ENCODE assay signal across 21 cellular contexts in genomic region chr7:55540226-55540858, GRCh38. TPM values are rescaled to one million over a fixed set of nuclear protein-coding genes. Genes with fewer than 3 reads are reported as not detected.
DNase-seq lines count a peak whose midpoint lies in the region; ATAC-seq and TF ChIP-seq lines count a peak whose summit lies in the region.
"Had no signal": no experiment of that assay in that cellular context is flagged by ENCODE, and none has a peak within 500 bp of the region (broad histone marks: within the 10 kb centered on the region; RNA-seq: fewer than 3 reads in every experiment).

No MANE protein-coding gene starts in this region.

- no peak overlapping the region for H2BK12ac ChIP-seq in H9 (ENCODE audit: insufficient read length, low read depth, low read length)

- no peak overlapping the region for H4K5ac ChIP-seq in H9 (ENCODE audit: insufficient read length, low read depth, low read length)

- H4K91ac ChIP-seq in H9 (ENCODE audit: insufficient read length, low read depth, low read length): no peak overlapping the region

- no peak overlapping the region for H3K56ac ChIP-seq in H9 (ENCODE audit: insufficient read length, low read depth, low read length)

- H3K4me1 ChIP-seq in H9 (ENCODE audit: insufficient read depth, low read length): peaks cover 9% of the 10 kb centered on the region; the same call in 1 of the 2 replicates
- H3K4me1 ChIP-seq in PC-9 (replicated peaks; ENCODE audit: insufficient read depth): peaks cover 36% of the 10 kb centered on the region
- H3K4me1 ChIP-seq in PC-3 (ENCODE audit: insufficient read depth, low read length): peaks cover 4% of the 10 kb centered on the region

- H2AK5ac ChIP-seq in H9 (ENCODE audit: insufficient read length, low read length): no peak overlapping the region

- H3K27me3 Mint-ChIP-seq in activated CD8-positive, alpha-beta T cell treated with anti-CD3 and anti-CD28 coated beads, Interleukin-2, amount 10 ng/mL, durations not matched to agents 7 days and 5 days (ENCODE audit: low read depth): no peaks in the 10 kb centered on the region
- no peaks in the 10 kb centered on the region for H3K27me3 Mint-ChIP-seq in activated CD8-positive, alpha-beta T cell treated with anti-CD3 and anti-CD28 coated beads for 36 hours
- H3K27me3 Mint-ChIP-seq in H9 (ENCODE audit: low read depth): no peaks in the 10 kb centered on the region
- no peaks in the 10 kb centered on the region for H3K27me3 Mint-ChIP-seq in WTC11 (ENCODE audit: low read depth)
- H3K27me3 Mint-ChIP-seq in mesothelial cell of epicardium (ENCODE audit: low read depth): no peaks in the 10 kb centered on the region

- H3K27me3 ChIP-seq in H9 (ENCODE audit: insufficient read depth, low read length) (no peaks in the 10 kb centered on the region), PC-9 (ENCODE audit: insufficient read depth, low read depth) (no peaks in the 10 kb centered on the region), PC-3 (ENCODE audit: low read length) (no peaks in the 10 kb centered on the region)
- H3K27me3 ChIP-seq: Peyer's patch had no signal

- H2AFZ ChIP-seq in H9 (ENCODE audit: low read length): no peak overlapping the region
- no peak overlapping the region for H2AFZ ChIP-seq in PC-9
- H2AFZ ChIP-seq in PC-3 (ENCODE audit: low read length): no peak overlapping the region
- H2AFZ ChIP-seq: GM23248 had no signal

- H3K18ac ChIP-seq in H9 (ENCODE audit: insufficient read length, low read depth, low read length): no peak overlapping the region

- H3K36me3 Mint-ChIP-seq in activated CD8-positive, alpha-beta T cell treated with anti-CD3 and anti-CD28 coated beads, Interleukin-2, amount 10 ng/mL, durations not matched to agents 7 days and 5 days (ENCODE audit: low read depth): peaks cover 26% of the 10 kb centered on the region
- H3K36me3 Mint-ChIP-seq in activated CD8-positive, alpha-beta T cell treated with anti-CD3 and anti-CD28 coated beads for 36 hours (ENCODE audit: low read depth): peaks cover 26% of the 10 kb centered on the region
- H3K36me3 Mint-ChIP-seq in H9 (ENCODE audit: insufficient read depth in 1 of 3, low read depth in 3 of 3) (peaks cover 8 to 12% (median 9%) of the 10 kb centered on the region in 3 experiments; a peak in 6 of 7 replicates), WTC11 (peaks cover 8% of the 10 kb centered on the region; the same call in 1 of the 2 replicates), mesothelial cell of epicardium (peaks cover 11% of the 10 kb centered on the region)

- H4K8ac ChIP-seq in H9 (replicated peaks; ENCODE audit: insufficient read length, low read depth, low read length): no peak overlapping the region

- no peak overlapping the region for H3K23ac ChIP-seq in H9 (ENCODE audit: insufficient read length, low read depth, low read length)

- BruUV-seq in PC-9 (replicated peaks; lab: Mats Ljungman, UMichigan): no TSS peak
- BruUV-seq in PC-3 (replicated peaks; lab: Mats Ljungman, UMichigan): no TSS peak

- H3K4ac ChIP-seq in H9 (ENCODE audit: low read depth, low read length): no peak overlapping the region

- no peak overlapping the region for H3T11ph ChIP-seq in H9 (ENCODE audit: low read length)

- H3K4me3 ChIP-seq in PC-9: no peak overlapping the region
- H3K4me3 ChIP-seq in PC-3 (ENCODE audit: low read length): no peak overlapping the region
- H3K4me3 ChIP-seq: GM23248, Peyer's patch had no signal

- H3K79me1 ChIP-seq in H9 (ENCODE audit: insufficient read depth, low read depth, low read length, poor library complexity, severe bottlenecking): peaks cover 6% of the 10 kb centered on the region

- no peak overlapping the region for H3K4me3 Mint-ChIP-seq in activated CD8-positive, alpha-beta T cell treated with anti-CD3 and anti-CD28 coated beads, Interleukin-2, amount 10 ng/mL, durations not matched to agents 7 days and 5 days
- no peak overlapping the region for H3K4me3 Mint-ChIP-seq in activated CD8-positive, alpha-beta T cell treated with anti-CD3 and anti-CD28 coated beads for 36 hours
- peak overlapping the region in 1 of 2 experiments; percentile 61; a peak in 2 of 5 replicates for H3K4me3 Mint-ChIP-seq in H9
- H3K4me3 Mint-ChIP-seq in WTC11: no peak overlapping the region
- no peak overlapping the region for H3K4me3 Mint-ChIP-seq in mesothelial cell of epicardium
- H3K4me3 Mint-ChIP-seq: HFFc6 had no signal

- H2BK120ac ChIP-seq in H9 (ENCODE audit: low read depth, low read length, poor library complexity, severe bottlenecking): no peak overlapping the region

- H3K4me2 ChIP-seq in H9 (ENCODE audit: insufficient read depth, insufficient read length, low read length): no peak overlapping the region
- no peak overlapping the region for H3K4me2 ChIP-seq in PC-9
- H3K4me2 ChIP-seq in PC-3 (ENCODE audit: low read length): no peak overlapping the region
- H3K4me2 ChIP-seq: SK-N-SH had no signal

- H3K36me3 ChIP-seq in PC-9 (ENCODE audit: low read depth) (peaks cover 18% of the 10 kb centered on the region), PC-3 (ENCODE audit: low read depth, low read length) (no peaks in the 10 kb centered on the region)
- H3K36me3 ChIP-seq: Peyer's patch had no signal

- H3K9ac ChIP-seq in H9 (ENCODE audit: extremely low read depth, insufficient read length, low read length) (no peak overlapping the region), PC-3 (ENCODE audit: low read length) (no peak overlapping the region)
- H3K9ac ChIP-seq: GM23248, SK-N-SH had no signal

- H3K14ac ChIP-seq in H9 (ENCODE audit: insufficient read depth, low read length): 0 out of 2 replicates have a peak overlapping the region, but pooled peaks have one; percentile 4

- no peak for ATAC-seq in activated CD8-positive, alpha-beta T cell treated with anti-CD3 and anti-CD28 coated beads, Interleukin-2, amount 10 ng/mL, durations not matched to agents 7 days and 5 days
- no peak for ATAC-seq in activated CD8-positive, alpha-beta T cell treated with anti-CD3 and anti-CD28 coated beads for 36 hours
- ATAC-seq in WTC11 (peak; percentile 46), PC-3 (no peak)
- ATAC-seq: HepG2 had no signal

- intact Hi-C loops in activated CD8-positive, alpha-beta T cell treated with anti-CD3 and anti-CD28 coated beads for 36 hours (cut with micrococcal nuclease): no loop called here
- intact Hi-C loops in PC-9 (cut with micrococcal nuclease; ENCODE audit: unreplicated experiment): no loop called here
- intact Hi-C loops in PC-3 (cut with micrococcal nuclease): no loop called here

- H4K20me1 ChIP-seq in H9 (ENCODE audit: control insufficient read depth, insufficient read depth, insufficient read length): peaks cover 3% of the 10 kb centered on the region
- H4K20me1 ChIP-seq in PC-9 (ENCODE audit: insufficient read depth): no peaks in the 10 kb centered on the region; the same call in none of the 2 replicates
- no peaks in the 10 kb centered on the region; the same call in 1 of the 2 replicates for H4K20me1 ChIP-seq in PC-3 (ENCODE audit: low read length)

- TF ChIP-seq CTCF in activated CD8-positive, alpha-beta T cell treated with anti-CD3 and anti-CD28 coated beads for 36 hours (IDR thresholded peaks at IDR 0.05): no peak
- TF ChIP-seq CTCF in H9 (conservative IDR thresholded peaks at IDR 0.05) (no peak), WTC11 (IDR thresholded peaks at IDR 0.05) (no peak), mesothelial cell of epicardium (IDR thresholded peaks at IDR 0.05; ENCODE audit: unreplicated experiment) (no peak), PC-9 (conservative IDR thresholded peaks at IDR 0.05) (no peak), PC-3 (conservative IDR thresholded peaks at IDR 0.05; ENCODE audit: low read depth, low read length) (no peak)

- no peaks in the 10 kb centered on the region for H3K9me3 Mint-ChIP-seq in activated CD8-positive, alpha-beta T cell treated with anti-CD3 and anti-CD28 coated beads, Interleukin-2, amount 10 ng/mL, durations not matched to agents 7 days and 5 days (ENCODE audit: insufficient read depth)
- no peaks in the 10 kb centered on the region for H3K9me3 Mint-ChIP-seq in activated CD8-positive, alpha-beta T cell treated with anti-CD3 and anti-CD28 coated beads for 36 hours
- H3K9me3 Mint-ChIP-seq in H9: no peaks in the 10 kb centered on the region
- peaks cover 3% of the 10 kb centered on the region; the same call in 1 of the 2 replicates for H3K9me3 Mint-ChIP-seq in WTC11
- peaks cover 4% of the 10 kb centered on the region for H3K9me3 Mint-ChIP-seq in mesothelial cell of epicardium
- H3K9me3 Mint-ChIP-seq: HFFc6 had no signal

- H2BK15ac ChIP-seq in H9 (ENCODE audit: low read depth, low read length): no peak overlapping the region

- H3K9me3 ChIP-seq in H9 (ENCODE audit: control insufficient read depth, low read depth, low read length) (no peaks in the 10 kb centered on the region), PC-9 (ENCODE audit: insufficient read depth, low read depth) (no peaks in the 10 kb centered on the region), PC-3 (ENCODE audit: low read length) (no peaks in the 10 kb centered on the region)
- H3K9me3 ChIP-seq: Peyer's patch, SK-N-SH had no signal

- H3K27ac Mint-ChIP-seq in activated CD8-positive, alpha-beta T cell treated with anti-CD3 and anti-CD28 coated beads, Interleukin-2, amount 10 ng/mL, durations not matched to agents 7 days and 5 days: peak overlapping the region; percentile 10
- no peak overlapping the region for H3K27ac Mint-ChIP-seq in activated CD8-positive, alpha-beta T cell treated with anti-CD3 and anti-CD28 coated beads for 36 hours
- H3K27ac Mint-ChIP-seq in H9 (peak overlapping the region; percentile 71 to 96 (median 94); a peak in 5 of 7 replicates), WTC11 (peak overlapping the region; percentile 92), mesothelial cell of epicardium (peak overlapping the region; percentile 13)

- H3F3A ChIP-seq in PC-9 (ENCODE audit: insufficient read depth, low read depth): peaks cover 31% of the 10 kb centered on the region; the same call in 1 of the 2 replicates
- H3F3A ChIP-seq in PC-3 (ENCODE audit: low read length, unreplicated experiment): no peaks in the 10 kb centered on the region

- DNase-seq in activated CD8-positive, alpha-beta T cell treated with anti-CD3 and anti-CD28 coated beads, Interleukin-2, amount 10 ng/mL, durations not matched to agents 7 days and 5 days: no peak
- no peak for DNase-seq in activated CD8-positive, alpha-beta T cell treated with anti-CD3 and anti-CD28 coated beads for 36 hours
- DNase-seq in H9 (no peak), WTC11 (ENCODE audit: low spot score) (no peak), mesothelial cell of epicardium (ENCODE audit: low spot score in 2 of 2, unreplicated experiment in 2 of 2) (no peak), PC-9 (no peak), caudate nucleus (lab: John Stamatoyannopoulos, UW) (no peak), PC-3 (no peak)
- DNase-seq: C1 segment of cervical spinal cord, COR-L47, DMS53, GM23248, HFFc6, Karpas-422, NCI-H187 treated with DMSO at 0.1 percent for 48 hours, NCI-H446 treated with DMSO at 0.1 percent for 48 hours, NCI-H748 treated with DMSO at 0.1 percent for 48 hours, Peyer's patch, Right ventricle myocardium superior, SK-N-SH had no signal

- no peak overlapping the region for H2BK20ac ChIP-seq in H9 (ENCODE audit: low read depth, low read length, poor library complexity, severe bottlenecking)

- WGBS in H9 (ENCODE audit: extremely low coverage, insufficient read length, low lambda C conversion rate): no CpG with 5 or more reads among the region's 20 CpGs

- no peaks in the 10 kb centered on the region for H3K9me2 ChIP-seq in PC-9 (ENCODE audit: insufficient read depth)
- H3K9me2 ChIP-seq in PC-3 (replicated peaks; ENCODE audit: low read length): no peaks in the 10 kb centered on the region
- H3K9me2 ChIP-seq: SK-N-SH had no signal

- peaks cover 44% of the 10 kb centered on the region for H3K4me1 Mint-ChIP-seq in activated CD8-positive, alpha-beta T cell treated with anti-CD3 and anti-CD28 coated beads, Interleukin-2, amount 10 ng/mL, durations not matched to agents 7 days and 5 days (ENCODE audit: low read depth)
- H3K4me1 Mint-ChIP-seq in activated CD8-positive, alpha-beta T cell treated with anti-CD3 and anti-CD28 coated beads for 36 hours (ENCODE audit: low read depth): peaks cover 62% of the 10 kb centered on the region
- peaks cover 45 to 53% of the 10 kb centered on the region in 2 experiments for H3K4me1 Mint-ChIP-seq in H9
- peaks cover 65% of the 10 kb centered on the region for H3K4me1 Mint-ChIP-seq in WTC11
- peaks cover 11% of the 10 kb centered on the region for H3K4me1 Mint-ChIP-seq in mesothelial cell of epicardium

- no peak overlapping the region for H2BK5ac ChIP-seq in H9 (ENCODE audit: insufficient read length, low read length)

- CTCF ChIA-PET in activated CD8-positive, alpha-beta T cell treated with anti-CD3 and anti-CD28 coated beads, Interleukin-2, amount 10 ng/mL, durations not matched to agents 7 days and 5 days (lab: Charles Lee): no interaction called here
- CTCF ChIA-PET in activated CD8-positive, alpha-beta T cell treated with anti-CD3 and anti-CD28 coated beads for 36 hours (lab: Charles Lee): interaction anchor here (1.9 kb wide), 1 partner anchor 12 kb away, joined by 4 read pairs; no protein-coding TSS in a partner anchor
- CTCF ChIA-PET in WTC11 (lab: Charles Lee) (interaction anchor here (0.8 kb wide), 1 partner anchor 18 kb away, joined by 4 read pairs; no protein-coding TSS in a partner anchor), PC-9 (lab: Charles Lee) (no interaction called here), PC-3 (lab: Charles Lee) (no interaction called here)

- no peaks in the 10 kb centered on the region for H3K23me2 ChIP-seq in H9 (ENCODE audit: insufficient read length, low read depth, low read length, poor library complexity, severe bottlenecking)

- H3K27ac ChIP-seq in H9 (ENCODE audit: insufficient read length, low read depth, low read length) (no peak overlapping the region), PC-9 (no peak overlapping the region), caudate nucleus (ENCODE audit: low read depth, low read length) (no peak overlapping the region), PC-3 (ENCODE audit: low read length) (no peak overlapping the region)
- H3K27ac ChIP-seq: GM23248 had no signal

- H3K79me2 ChIP-seq in H9 (ENCODE audit: insufficient read depth, low read length): peaks cover 18% of the 10 kb centered on the region; the same call in 1 of the 2 replicates
- H3K79me2 ChIP-seq in PC-9 (ENCODE audit: low read depth): peaks cover 98% of the 10 kb centered on the region
- H3K79me2 ChIP-seq in PC-3 (ENCODE audit: low read length): peaks cover 42% of the 10 kb centered on the region

- POLR2A ChIA-PET in activated CD8-positive, alpha-beta T cell treated with anti-CD3 and anti-CD28 coated beads, Interleukin-2, amount 10 ng/mL, durations not matched to agents 7 days and 5 days (lab: Charles Lee): interaction anchor here (0.9 kb wide), 1 partner anchor 73 kb away, joined by 4 read pairs; no protein-coding TSS in a partner anchor
- POLR2A ChIA-PET in activated CD8-positive, alpha-beta T cell treated with anti-CD3 and anti-CD28 coated beads for 36 hours (lab: Charles Lee): interaction anchor here (1.4 to 1.9 kb wide), 2 partner anchors 17 to 21 kb away, joined by 4 read pairs; no protein-coding TSS in a partner anchor
- POLR2A ChIA-PET in WTC11 (lab: Charles Lee): interaction anchor here (0.6 to 0.8 kb wide), 3 partner anchors 24 to 149 kb away, joined by 3 to 5 read pairs (median 4); no protein-coding TSS in a partner anchor
- POLR2A ChIA-PET in PC-9 (lab: Charles Lee; ENCODE audit: unreplicated experiment): no interaction called here
- POLR2A ChIA-PET in PC-3 (lab: Charles Lee; ENCODE audit: unreplicated experiment): no interaction called here

RNA-seq across cellular contexts. Expression of gene VOPP1, which starts 32.0 kb away (rescaled TPM):
- total RNA-seq in activated CD8-positive, alpha-beta T cell treated with anti-CD3 and anti-CD28 coated beads, Interleukin-2, amount 10 ng/mL, durations not matched to agents 7 days and 5 days: 10 to 100 TPM; 44.5 to 45.3 TPM
- 10 to 100 TPM; 32.6 to 34.7 TPM for total RNA-seq in activated CD8-positive, alpha-beta T cell treated with anti-CD3 and anti-CD28 coated beads for 36 hours
- total RNA-seq in H9 (2021) (55.7 and 56.8 TPM in 2 replicates), WTC11 (2021) (57.0 to 63.9 TPM (median 60.3 TPM) in 3 replicates), mesothelial cell of epicardium (42.4 to 43.1 TPM (median 42.8 TPM) in 3 replicates), PC-9 (2021) (200 and 207 TPM in 2 replicates), PC-3 (2014; rRNA removed) (60.2 and 64.8 TPM in 2 replicates)

Comparison
In these comparisons a context has a peak if more than half of its experiments do, and no peak if none do; other contexts are left out.
1. CTCF ChIA-PET loops: an anchor here in activated CD8-positive, alpha-beta T cell treated with anti-CD3 and anti-CD28 coated beads for 36 hours (1.9 kb wide) and WTC11 (0.8 kb wide); none called in activated CD8-positive, alpha-beta T cell treated with anti-CD3 and anti-CD28 coated beads, Interleukin-2, amount 10 ng/mL, durations not matched to agents 7 days and 5 days, PC-9 and PC-3.
2. POLR2A ChIA-PET loops: an anchor here in activated CD8-positive, alpha-beta T cell treated with anti-CD3 and anti-CD28 coated beads, Interleukin-2, amount 10 ng/mL, durations not matched to agents 7 days and 5 days (0.9 kb wide), activated CD8-positive, alpha-beta T cell treated with anti-CD3 and anti-CD28 coated beads for 36 hours (1.4 to 1.9 kb wide) and WTC11 (0.6 to 0.8 kb wide); none called in PC-9 and PC-3.